Comparison of ENCODE assay signal across 19 cellular contexts in the genomic region with DNA sequence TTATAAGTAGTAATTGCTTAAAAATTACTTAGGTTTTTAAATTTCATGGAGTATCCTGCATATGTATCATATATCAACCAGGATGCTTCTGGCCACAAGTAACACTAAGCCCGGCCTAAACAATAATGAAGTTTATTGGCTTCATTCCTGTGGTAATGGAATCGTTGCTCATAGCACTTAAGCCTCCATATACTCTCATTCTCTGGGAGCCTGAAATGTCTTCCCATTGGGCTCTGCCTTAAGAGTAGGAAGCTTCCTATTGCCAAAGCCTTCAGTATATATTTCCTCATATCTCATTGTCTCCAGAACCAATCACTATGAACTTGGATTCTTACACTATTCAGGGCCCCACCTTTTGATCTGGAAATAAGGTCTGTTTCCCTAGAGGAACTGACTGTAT.
A peak's percentile ranks its signal among the peaks of the same experiment; 100 is the strongest.
DNase-seq lines count a peak whose midpoint lies in the region; FAIRE-seq and TF ChIP-seq lines count a peak whose summit lies in the region.
"Had no signal": no experiment of that assay in that cellular context is flagged by ENCODE, and none has a peak within 500 bp of the region (broad histone marks: within the 10 kb centered on the region; RNA-seq: fewer than 3 reads in every experiment).

No MANE protein-coding gene starts in this region.

- peaks cover 4% of the 10 kb centered on the region for H3K4me1 ChIP-seq in keratinocyte (ENCODE audit: control insufficient read depth, extremely low read depth, insufficient read depth, low read length)
- H3K4me1 ChIP-seq: esophagus muscularis mucosa, Peyer's patch, vagina had no signal

- H3K4me2 ChIP-seq in keratinocyte (ENCODE audit: control insufficient read depth, extremely low read depth, insufficient read depth, low read depth, low read length) = no peak overlapping the region

- DNase-seq in AG09309 (ENCODE audit: low read depth) = peak; percentile 66
- peak; percentile 18 for DNase-seq in HT-29 (ENCODE audit: low spot score)
- DNase-seq in astrocyte of the spinal cord (ENCODE audit: low read depth, low spot score) = peak; percentile 77
- peak; percentile 61 for DNase-seq in keratinocyte (ENCODE audit: low read depth, low spot score)
- DNase-seq in NAMALWA (ENCODE audit: low spot score) = no peak
- no peak for DNase-seq in occipital lobe (lab: John Stamatoyannopoulos, UW)
- DNase-seq in hypothalamus (lab: John Stamatoyannopoulos, UW) = no peak
- DNase-seq in Kasumi-1 (lab: John Stamatoyannopoulos, UW) = no peak
- DNase-seq: amniotic stem cell; cortex of kidney; NCI-H2029; NCI-H748 treated with DMSO at 0.1 percent for 48 hours; Peyer's patch; stimulated activated CD4-positive, alpha-beta T cell treated with anti-CD3 and anti-CD28 coated beads, Interleukin-12 subunit alpha, Interleukin-12 subunit beta, amount 100 ng/mL, for 4 hours; T-cell had no signal

- H3K4me3 ChIP-seq in AG09309 (ENCODE audit: control insufficient read depth, low read depth, low read length) (no peak overlapping the region), astrocyte of the spinal cord (ENCODE audit: low read depth, low read length) (no peak overlapping the region), keratinocyte (ENCODE audit: control insufficient read depth in 2 of 3, extremely low read depth in 1 of 3, insufficient read depth in 2 of 3, low read depth in 1 of 3, low read length in 3 of 3) (no peak overlapping the region)
- H3K4me3 ChIP-seq: esophagus muscularis mucosa, Peyer's patch, vagina had no signal

- no peaks in the 10 kb centered on the region for H3K9me1 ChIP-seq in keratinocyte (ENCODE audit: control insufficient read depth, extremely low read depth, insufficient read depth, low read length)

- no peaks in the 10 kb centered on the region for H3K27me3 ChIP-seq in keratinocyte (ENCODE audit: control insufficient read depth, extremely low read depth, insufficient read depth, low read length)
- H3K27me3 ChIP-seq: esophagus muscularis mucosa, Peyer's patch, vagina had no signal

- no peak overlapping the region for H3K27ac ChIP-seq in keratinocyte (ENCODE audit: control insufficient read depth, insufficient read depth, low read length)
- H3K27ac ChIP-seq: esophagus muscularis mucosa, HL-60, Peyer's patch, vagina, VCaP had no signal

- in situ Hi-C loops in astrocyte of the spinal cord (cut with HindIII; ENCODE audit: low sequenced_read_pairs) = no loop called here

- H3K36me3 ChIP-seq in keratinocyte (ENCODE audit: control insufficient read depth in 2 of 2, extremely low read depth in 1 of 2, insufficient read depth in 2 of 2, low read length in 2 of 2) = peaks cover 8 to 10% of the 10 kb centered on the region in 2 experiments
- H3K36me3 ChIP-seq: vagina had no signal

- FAIRE-seq in keratinocyte (lab: Jason Lieb, UNC) = peak; percentile 79

- no peak overlapping the region for H3K9ac ChIP-seq in keratinocyte (ENCODE audit: control insufficient read depth, extremely low read depth, insufficient read depth, low read length)

- no peak overlapping the region for H2AFZ ChIP-seq in keratinocyte (ENCODE audit: control insufficient read depth, low read length)

- dilution Hi-C loops in keratinocyte (cut with MboI; ENCODE audit: extremely low pct_ligation_motif_present, low sequenced_read_pairs) = no loop called here

- H4K20me1 ChIP-seq in keratinocyte (ENCODE audit: control insufficient read depth, extremely low read depth, insufficient read depth, low read length) = no peaks in the 10 kb centered on the region

- no peaks in the 10 kb centered on the region for H3K79me2 ChIP-seq in keratinocyte (ENCODE audit: control insufficient read depth, insufficient read depth, low read length)

- no peak for TF ChIP-seq CTCF in AG09309 (IDR thresholded peaks at IDR 0.05; ENCODE audit: control insufficient read depth, insufficient read depth, low read depth, low read length, missing control alignments)
- no peak for TF ChIP-seq CTCF in astrocyte of the spinal cord (IDR thresholded peaks at IDR 0.05; ENCODE audit: low read depth, low read length)
- TF ChIP-seq CTCF in keratinocyte (optimal IDR thresholded peaks at IDR 0.05 in 1 of 3, IDR thresholded peaks at IDR 0.05 in 1 of 3, conservative IDR thresholded peaks at IDR 0.05 in 1 of 3; ENCODE audit: extremely low read depth in 1 of 3, insufficient read depth in 2 of 3, low read length in 3 of 3) = no peak

- H3K9me3 ChIP-seq in keratinocyte (ENCODE audit: control insufficient read depth, low read depth, low read length) = no peaks in the 10 kb centered on the region
- H3K9me3 ChIP-seq: esophagus muscularis mucosa, Peyer's patch, vagina had no signal

Comparison
In these comparisons a context has a peak if more than half of its experiments do, and no peak if none do; other contexts are left out.
1. DNase-seq: peak in AG09309 (single experiment), HT-29 (single experiment), astrocyte of the spinal cord (single experiment) and keratinocyte (single experiment); none in NAMALWA (single experiment), occipital lobe (single experiment), hypothalamus (0 of 51) and Kasumi-1 (0 of 2).